21 cellular contexts compared by ENCODE assay signal in the genomic region with DNA sequence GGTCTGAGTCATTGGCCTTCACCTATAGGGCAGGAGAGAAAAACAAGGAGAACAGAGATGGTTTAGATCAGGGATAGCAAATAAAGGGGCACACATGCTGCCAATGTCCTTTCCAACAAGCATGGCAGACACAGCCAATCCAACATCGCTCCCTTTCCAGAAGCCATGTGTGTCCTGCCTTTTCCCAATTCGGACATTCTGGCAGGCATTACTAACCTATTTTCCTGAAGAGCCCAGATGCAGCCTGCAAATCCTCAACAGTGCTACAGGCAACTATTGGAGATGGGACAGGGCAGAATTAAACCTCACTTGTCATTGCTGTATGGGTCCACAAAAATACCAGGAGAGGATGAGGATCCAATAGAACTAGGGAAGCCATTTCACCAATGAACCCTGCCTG. TPM values are rescaled to one million over a fixed set of nuclear protein-coding genes. Genes with fewer than 3 reads are reported as not detected.
DNase-seq lines count a peak whose midpoint lies in the region; ATAC-seq and TF ChIP-seq lines count a peak whose summit lies in the region.
"Had no signal": no experiment of that assay in that cellular context is flagged by ENCODE, and none has a peak within 500 bp of the region (broad histone marks: within the 10 kb centered on the region; RNA-seq: fewer than 3 reads in every experiment).

No MANE protein-coding gene starts in this region.

- H3K36me3 ChIP-seq in PC-3 (ENCODE audit: low read depth, low read length) (peaks cover 16% of the 10 kb centered on the region), lower lobe of right lung (peaks cover 70% of the 10 kb centered on the region), thyroid gland (peaks cover 0 to 19% of the 10 kb centered on the region in 2 donors)

- WGBS in thyroid gland, 2 donors, result 86 to 91% methylated on average over 2 of the region's 2 CpGs

- no TSS peak for BruUV-seq in PC-3 (replicated peaks; lab: Mats Ljungman, UMichigan)

- peak overlapping the region; percentile 95 for H3K27ac ChIP-seq in PC-3 (ENCODE audit: low read length)
- peak overlapping the region; percentile 6 for H3K27ac ChIP-seq in lower lobe of right lung
- H3K27ac ChIP-seq in thyroid gland, result peak overlapping the region; percentile 62 to 73 (median 67)

- no peak for DNase-seq in PC-3
- DNase-seq in cerebellar cortex (ENCODE audit: low spot score), result peak; percentile 70
- DNase-seq in lower lobe of right lung, result no peak
- DNase-seq in thyroid gland, result no peak
- no peak for DNase-seq in immature natural killer cell
- DNase-seq in OCI-M1 (lab: John Stamatoyannopoulos, UW), result no peak
- no peak for DNase-seq in GM20000 (ENCODE audit: low spot score)
- no peak for DNase-seq in activated gamma-delta T cell treated with Interleukin-2 at 50 U/mL for 16 hours
- DNase-seq: EL; NCI-H1417 treated with DMSO at 0.1 percent for 48 hours; NCI-H446; stimulated activated CD4-positive, alpha-beta T cell treated with anti-CD3 and anti-CD28 coated beads, Interleukin-2, amount 100 ng/mL, for 48 hours; T-helper 9 cell had no signal

- no peak for TF ChIP-seq POLR2A in thyroid gland (IDR thresholded peaks at IDR 0.05)

- peak overlapping the region; percentile 65 for H3K4me2 ChIP-seq in PC-3 (ENCODE audit: low read length)
- H3K4me2 ChIP-seq: smooth muscle cell had no signal

- no peaks in the 10 kb centered on the region for H3K9me3 ChIP-seq in PC-3 (ENCODE audit: low read length)
- no peaks in the 10 kb centered on the region for H3K9me3 ChIP-seq in lower lobe of right lung
- H3K9me3 ChIP-seq in thyroid gland, result no peaks in the 10 kb centered on the region
- H3K9me3 ChIP-seq: testis had no signal

- POLR2A ChIA-PET in PC-3 (lab: Charles Lee; ENCODE audit: unreplicated experiment), result no interaction called here

- CTCF ChIA-PET in PC-3 (lab: Charles Lee), result no interaction called here

- peaks cover 0 to 4% of the 10 kb centered on the region in 2 donors for H3K4me1 Mint-ChIP-seq in immature natural killer cell
- H3K4me1 Mint-ChIP-seq: stimulated activated effector memory CD8-positive, alpha-beta T cell treated with anti-CD3 and anti-CD28 coated beads, Interleukin-12 subunit alpha, Interleukin-12 subunit beta, amount 100 ng/mL, for 72 hours had no signal

- TF ChIP-seq CTCF in PC-3 (conservative IDR thresholded peaks at IDR 0.05; ENCODE audit: low read depth, low read length) (no peak), lower lobe of right lung (IDR thresholded peaks at IDR 0.05) (no peak), thyroid gland (IDR thresholded peaks at IDR 0.05) (no peak), GM20000 (IDR thresholded peaks at IDR 0.05; ENCODE audit: extremely low read depth, missing control alignments) (no peak)

- H3K27me3 Mint-ChIP-seq in immature natural killer cell (ENCODE audit: low read depth in 3 of 3), result peaks cover 0 to 2% (median 1%) of the 10 kb centered on the region in 3 donors

- intact Hi-C loops in PC-3 (cut with micrococcal nuclease) (no loop called here), lower lobe of right lung (cut with DNase I) (no loop called here), thyroid gland (cut with DNase I) (no loop called here)

- H4K20me1 ChIP-seq in PC-3 (ENCODE audit: low read length), result no peaks in the 10 kb centered on the region

- no peak overlapping the region for H2AFZ ChIP-seq in PC-3 (ENCODE audit: low read length)

- H3K79me2 ChIP-seq in PC-3 (ENCODE audit: low read length), result peaks cover 21% of the 10 kb centered on the region

- H3K27ac Mint-ChIP-seq in immature natural killer cell, result no peak overlapping the region
- H3K27ac Mint-ChIP-seq: activated naive CD4-positive, alpha-beta T cell treated with anti-CD3 and anti-CD28 coated beads, Interleukin-2, amount 50 U/mL, for 72 hours; activated T-helper 1 cell treated with anti-CD3 and anti-CD28 coated beads, Interleukin-12 subunit alpha, Interleukin-12 subunit beta, Interleukin-2, Interleukin-4 antibody, amounts not matched to agents 30 ng/mL and 10 ng/mL and 1 ng/mL, durations not matched to agents 14 hours and 24 hours and 36 hours; stimulated activated effector memory CD8-positive, alpha-beta T cell treated with anti-CD3 and anti-CD28 coated beads, Interleukin-12 subunit alpha, Interleukin-12 subunit beta, amount 100 ng/mL, for 72 hours had no signal

- H3K9me3 Mint-ChIP-seq in immature natural killer cell, result no peaks in the 10 kb centered on the region
- H3K9me3 Mint-ChIP-seq: activated naive CD4-positive, alpha-beta T cell treated with anti-CD3 and anti-CD28 coated beads, Interleukin-2, amount 50 U/mL, for 72 hours; activated T-helper 1 cell treated with anti-CD3 and anti-CD28 coated beads, Interleukin-12 subunit alpha, Interleukin-12 subunit beta, Interleukin-2, Interleukin-4 antibody, amounts not matched to agents 30 ng/mL and 10 ng/mL and 1 ng/mL, durations not matched to agents 14 hours and 24 hours and 36 hours; stimulated activated effector memory CD8-positive, alpha-beta T cell treated with anti-CD3 and anti-CD28 coated beads, Interleukin-12 subunit alpha, Interleukin-12 subunit beta, amount 100 ng/mL, for 72 hours had no signal

- H3K27me3 ChIP-seq in PC-3 (ENCODE audit: low read length), result no peaks in the 10 kb centered on the region
- H3K27me3 ChIP-seq in lower lobe of right lung (ENCODE audit: low read depth), result no peaks in the 10 kb centered on the region
- H3K27me3 ChIP-seq in thyroid gland, result no peaks in the 10 kb centered on the region
- H3K27me3 ChIP-seq: testis had no signal

- ATAC-seq in PC-3 (no peak), lower lobe of right lung (no peak)
- ATAC-seq: activated naive CD4-positive, alpha-beta T cell treated with anti-CD3 and anti-CD28 coated beads, Interleukin-2, amount 50 U/mL, for 72 hours; K562; stimulated activated effector memory CD8-positive, alpha-beta T cell treated with anti-CD3 and anti-CD28 coated beads, Interleukin-12 subunit alpha, Interleukin-12 subunit beta, amount 100 ng/mL, for 72 hours had no signal

- peaks cover 7 to 39% (median 24%) of the 10 kb centered on the region in 3 donors for H3K36me3 Mint-ChIP-seq in immature natural killer cell
- H3K36me3 Mint-ChIP-seq: activated naive CD4-positive, alpha-beta T cell treated with anti-CD3 and anti-CD28 coated beads, Interleukin-2, amount 50 U/mL, for 72 hours; stimulated activated effector memory CD8-positive, alpha-beta T cell treated with anti-CD3 and anti-CD28 coated beads, Interleukin-12 subunit alpha, Interleukin-12 subunit beta, amount 100 ng/mL, for 72 hours had no signal

- H3K4me1 ChIP-seq in PC-3 (ENCODE audit: insufficient read depth, low read length) (peaks cover 30% of the 10 kb centered on the region), lower lobe of right lung (no peaks in the 10 kb centered on the region), thyroid gland (peaks cover 9 to 27% of the 10 kb centered on the region in 2 donors)

- no peaks in the 10 kb centered on the region for H3K9me2 ChIP-seq in PC-3 (replicated peaks; ENCODE audit: low read length)

- H3K4me3 ChIP-seq in PC-3 (ENCODE audit: low read length) (no peak overlapping the region), lower lobe of right lung (no peak overlapping the region), thyroid gland (replicated peaks in 1 of 3) (no peak overlapping the region)
- H3K4me3 ChIP-seq: K562, lung, smooth muscle cell, testis had no signal

- H3K4me3 Mint-ChIP-seq in immature natural killer cell, result no peak overlapping the region
- H3K4me3 Mint-ChIP-seq: activated T-helper 1 cell treated with anti-CD3 and anti-CD28 coated beads, Interleukin-12 subunit alpha, Interleukin-12 subunit beta, Interleukin-2, Interleukin-4 antibody, amounts not matched to agents 30 ng/mL and 10 ng/mL and 1 ng/mL, durations not matched to agents 14 hours and 24 hours and 36 hours; stimulated activated effector memory CD8-positive, alpha-beta T cell treated with anti-CD3 and anti-CD28 coated beads, Interleukin-12 subunit alpha, Interleukin-12 subunit beta, amount 100 ng/mL, for 72 hours had no signal

- H3K9ac ChIP-seq in PC-3 (ENCODE audit: low read length), result peak overlapping the region; percentile 17; the same call in 1 of the 2 replicates

- H3F3A ChIP-seq in PC-3 (ENCODE audit: low read length, unreplicated experiment), result no peaks in the 10 kb centered on the region

RNA-seq across cellular contexts. Expression of a gene that starts 12.8 kb away (rescaled TPM):
- 53.0 and 55.8 TPM in 2 replicates for total RNA-seq in PC-3 (2014; rRNA removed)
- total RNA-seq in lower lobe of right lung, result 55.7 TPM
- 10 to 100 TPM; 23.4 to 76.2 (median 37.5) TPM for total RNA-seq in thyroid gland
- polyA plus RNA-seq in immature natural killer cell, result 10 to 100 TPM; 19.0 to 26.7 (median 21.8) TPM
- total RNA-seq: activated T-helper 1 cell treated with anti-CD3 and anti-CD28 coated beads, Interleukin-12 subunit alpha, Interleukin-12 subunit beta, Interleukin-2, Interleukin-4 antibody, amounts not matched to agents 30 ng/mL and 10 ng/mL and 1 ng/mL, durations not matched to agents 14 hours and 24 hours and 36 hours; OCI-LY7 had no signal

RNA-seq across cellular contexts. Expression of a gene that starts 58.3 kb away (rescaled TPM):
- 46.6 and 58.9 TPM in 2 replicates for total RNA-seq in PC-3 (2014; rRNA removed)
- 75.0 TPM for total RNA-seq in lower lobe of right lung
- total RNA-seq in thyroid gland, result 100 to 1,000 TPM in 1 of 4 donors, 10 to 100 TPM in 3; 68.5 to 130 (median 85.1) TPM
- 10 to 100 TPM; 38.2 to 47.1 (median 44.7) TPM for polyA plus RNA-seq in immature natural killer cell

Comparison
In these comparisons a context has a peak if more than half of its experiments do, and no peak if none do; other contexts are left out.
1. H3K27ac ChIP-seq: peak in every context shown above with its lines; median percentile 95 in PC-3; 67 in thyroid gland; 6 in lower lobe of right lung.